Comparison of ENCODE assay signal across 7 cellular contexts in the genomic region with DNA sequence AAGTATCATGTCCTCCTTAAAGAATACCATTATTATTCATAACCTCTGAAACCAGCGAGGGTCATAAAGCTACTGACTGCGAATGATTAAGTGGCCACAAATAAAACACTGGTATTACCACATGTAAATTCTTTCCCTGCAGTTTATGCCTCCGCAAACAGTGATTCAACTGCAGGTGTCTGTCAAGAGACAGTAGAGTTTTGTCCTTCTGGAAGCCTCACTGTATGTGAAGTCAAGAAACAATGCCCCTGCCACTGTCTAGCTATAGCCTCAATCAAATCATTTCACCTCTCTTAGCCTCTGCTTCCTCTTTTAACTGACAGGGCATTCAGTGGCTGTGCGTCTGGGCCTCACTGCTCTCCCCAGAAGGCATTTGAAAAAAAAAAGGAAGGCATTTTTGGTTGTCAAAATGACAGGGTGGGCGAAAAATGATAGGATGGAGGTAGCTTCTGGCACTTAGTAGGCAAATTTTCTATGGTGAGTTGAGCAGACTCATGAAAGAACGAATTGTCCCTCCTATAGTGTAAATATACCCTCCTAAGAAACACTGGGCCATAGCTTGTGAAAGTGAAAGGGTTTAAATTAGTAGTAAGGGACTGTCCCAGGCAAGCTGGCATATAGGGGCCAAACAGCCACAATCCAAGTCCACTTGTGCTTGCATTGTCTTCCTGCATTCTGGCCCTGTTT.
DNase-seq lines count a peak whose midpoint lies in the region; ATAC-seq and TF ChIP-seq lines count a peak whose summit lies in the region.

No MANE protein-coding gene starts in this region.

- no peaks in the 10 kb centered on the region for H3K36me3 ChIP-seq in left lung
- no peaks in the 10 kb centered on the region for H3K36me3 ChIP-seq in aorta (ENCODE audit: control insufficient read depth in 1 of 2, insufficient read depth in 2 of 2, low read length in 1 of 2)

- H3K36me3 Mint-ChIP-seq in activated naive CD8-positive, alpha-beta T cell treated with anti-CD3 and anti-CD28 coated beads, Interleukin-2, amount 10 ng/mL, durations not matched to agents 7 days and 5 days, result peaks cover 1% of the 10 kb centered on the region

- peak; percentile 70 for DNase-seq in KBM-7
- no peak for DNase-seq in activated naive CD8-positive, alpha-beta T cell treated with anti-CD3 and anti-CD28 coated beads, Interleukin-2, amount 10 ng/mL, durations not matched to agents 7 days and 5 days
- peak in 1 of 2 donors; percentile 38 for DNase-seq in left lung
- DNase-seq in aorta, result peak in 1 of 2 donors; percentile 42
- no peak for DNase-seq in stimulated activated naive CD4-positive, alpha-beta T cell treated with Interleukin-2 at 50 U/mL for 16 hours (lab: John Stamatoyannopoulos, UW)

- ATAC-seq in GM18498 (IDR thresholded peaks at IDR 0.05; ENCODE audit: unreplicated experiment), result peak; percentile 86
- ATAC-seq in GM21786 (IDR thresholded peaks at IDR 0.05; ENCODE audit: unreplicated experiment), result peak; percentile 83
- peak; percentile 73 for ATAC-seq in activated naive CD8-positive, alpha-beta T cell treated with anti-CD3 and anti-CD28 coated beads, Interleukin-2, amount 10 ng/mL, durations not matched to agents 7 days and 5 days (ENCODE audit: low read depth)
- ATAC-seq in left lung, result peak; percentile 58
- ATAC-seq in aorta (ENCODE audit: low FRiP score), result peak; percentile 17

- no peaks in the 10 kb centered on the region for H3K9me3 Mint-ChIP-seq in activated naive CD8-positive, alpha-beta T cell treated with anti-CD3 and anti-CD28 coated beads, Interleukin-2, amount 10 ng/mL, durations not matched to agents 7 days and 5 days

- in situ Hi-C loops in KBM-7 (cut with MboI; ENCODE audit: low pct_unique_long_range_greater_than_20kb, low sequenced_read_pairs), result no loop called here

- peaks cover 17 to 44% of the 10 kb centered on the region in 2 donors for H3K4me1 ChIP-seq in left lung
- peaks cover 0 to 4% of the 10 kb centered on the region in 2 donors for H3K4me1 ChIP-seq in aorta (ENCODE audit: control insufficient read depth in 1 of 2, insufficient read depth in 2 of 2, low read length in 2 of 2)

- intact Hi-C loops in left lung (cut with DNase I) (no loop called here), aorta (cut with DNase I) (loop anchor here in 1 of 2 donors (10.0 kb wide), 1 partner anchor 173 kb away; no protein-coding TSS in a partner anchor)

- H3K4me3 ChIP-seq in left lung (no peak overlapping the region), aorta (ENCODE audit: low read length in 2 of 2) (no peak overlapping the region)

- H3K4me3 Mint-ChIP-seq in activated naive CD8-positive, alpha-beta T cell treated with anti-CD3 and anti-CD28 coated beads, Interleukin-2, amount 10 ng/mL, durations not matched to agents 7 days and 5 days, result peak overlapping the region; percentile 37

- H3K9me3 ChIP-seq in left lung (no peaks in the 10 kb centered on the region), aorta (ENCODE audit: control insufficient read depth, low read length) (no peaks in the 10 kb centered on the region)

- H3K4me1 Mint-ChIP-seq in activated naive CD8-positive, alpha-beta T cell treated with anti-CD3 and anti-CD28 coated beads, Interleukin-2, amount 10 ng/mL, durations not matched to agents 7 days and 5 days, result peaks cover 15% of the 10 kb centered on the region

- H3K27ac ChIP-seq in left lung (peak overlapping the region in 1 of 2 donors; percentile 39), aorta (ENCODE audit: low read depth in 1 of 2, low read length in 2 of 2) (peak overlapping the region in 1 of 2 donors; percentile 26)

- POLR2A ChIA-PET in activated naive CD8-positive, alpha-beta T cell treated with anti-CD3 and anti-CD28 coated beads, Interleukin-2, amount 10 ng/mL, durations not matched to agents 7 days and 5 days (lab: Charles Lee), result interaction anchor here (1.2 to 1.6 kb wide), 2 partner anchors 14 to 207 kb away, joined by 3 to 6 read pairs; no protein-coding TSS in a partner anchor

- H3K27me3 Mint-ChIP-seq in activated naive CD8-positive, alpha-beta T cell treated with anti-CD3 and anti-CD28 coated beads, Interleukin-2, amount 10 ng/mL, durations not matched to agents 7 days and 5 days, result no peaks in the 10 kb centered on the region

- no peak for TF ChIP-seq CTCF in left lung (IDR thresholded peaks at IDR 0.05)

- WGBS in aorta, 2 donors, result 51 to 66% methylated on average over 6 of the region's 6 CpGs

- peak overlapping the region; percentile 9 for H3K27ac Mint-ChIP-seq in activated naive CD8-positive, alpha-beta T cell treated with anti-CD3 and anti-CD28 coated beads, Interleukin-2, amount 10 ng/mL, durations not matched to agents 7 days and 5 days

- no peaks in the 10 kb centered on the region for H3K27me3 ChIP-seq in left lung
- H3K27me3 ChIP-seq in aorta (ENCODE audit: control insufficient read depth in 1 of 2, insufficient read depth in 2 of 2, low read length in 1 of 2), result no peaks in the 10 kb centered on the region

Comparison
In these comparisons a context has a peak if more than half of its experiments do, and no peak if none do; other contexts are left out.
1. ATAC-seq: peak in every context shown above with its lines; median percentile 86 in GM18498; 83 in GM21786; 73 in activated naive CD8-positive, alpha-beta T cell treated with anti-CD3 and anti-CD28 coated beads, Interleukin-2, amount 10 ng/mL, durations not matched to agents 7 days and 5 days; 58 in left lung; 17 in aorta.